In genomic region chr5:181261320-181262085, GRCh38 we compare ENCODE assay signal across 8 cellular contexts. TPM values are rescaled to one million over a fixed set of nuclear protein-coding genes. Genes with fewer than 3 reads are reported as not detected.
A peak's percentile ranks its signal among the peaks of the same experiment; 100 is the strongest.
DNase-seq lines count a peak whose midpoint lies in the region; ATAC-seq and TF ChIP-seq lines count a peak whose summit lies in the region.

No MANE protein-coding gene starts in this region.

- peaks cover 36 to 45% of the 10 kb centered on the region in 2 donors for H3K4me1 ChIP-seq in left lung

- peak in 1 of 2 donors; percentile 5 for TF ChIP-seq CTCF in left lung (IDR thresholded peaks at IDR 0.05)

- ATAC-seq in GM18868 (IDR thresholded peaks at IDR 0.05; ENCODE audit: unreplicated experiment) = peak; percentile 53
- peak; percentile 43 for ATAC-seq in HG03064 (IDR thresholded peaks at IDR 0.05; ENCODE audit: low read depth, unreplicated experiment)
- ATAC-seq in left lung = peak; percentile 74

- peaks cover 0 to 15% of the 10 kb centered on the region in 2 donors for H3K36me3 ChIP-seq in left lung

- DNase-seq in T-helper 2 cell (peak; percentile 56 to 88 (median 70)), cerebellum (ENCODE audit: low spot score) (peak; percentile 62), left lung (peak; percentile 83 to 91), NCI-H345 (lab: John Stamatoyannopoulos, UW) (no peak), SKM-1 treated with dmso at 0.1 percent for 144 hours (lab: John Stamatoyannopoulos, UW; ENCODE audit: unreplicated experiment) (no peak)
- peak; percentile 50 to 68 for DNase-seq in stimulated activated CD4-positive, alpha-beta T cell treated with anti-CD3 and anti-CD28 coated beads, Interleukin-4, amount 100 ng/mL, for 48 hours (ENCODE audit: low read depth in 2 of 2)

- H3K4me3 ChIP-seq in left lung = peak overlapping the region; percentile 85 to 86

- intact Hi-C loops in left lung (cut with DNase I) = no loop called here

- no peaks in the 10 kb centered on the region for H3K9me3 ChIP-seq in left lung

- H3K27ac ChIP-seq in left lung = peak overlapping the region; percentile 99 to 100

- no peaks in the 10 kb centered on the region for H3K27me3 ChIP-seq in left lung

RNA-seq across cellular contexts. Expression of gene TRIM52, which starts 0.6 kb away (rescaled TPM):
- total RNA-seq in cerebellum = 19.9 TPM
- 10 to 100 TPM; 12.4 to 12.9 TPM for total RNA-seq in left lung

RNA-seq across cellular contexts. Expression of gene RACK1, which starts 17.8 kb away (rescaled TPM):
- total RNA-seq in cerebellum (2,116 TPM), left lung (1,000 to 10,000 TPM; 1,244 to 1,308 TPM)

RNA-seq across cellular contexts. Expression of gene TRIM41, which starts 38.4 kb away (rescaled TPM):
- total RNA-seq in cerebellum (13.5 TPM), left lung (10 to 100 TPM; 24.2 to 24.5 TPM)

RNA-seq across cellular contexts. Expression of gene TRIM7, which starts 56.5 kb away (rescaled TPM):
- total RNA-seq in cerebellum = 3.0 TPM
- 1 to 10 TPM; 4.3 to 5.7 TPM for total RNA-seq in left lung

Comparison
In these comparisons a context has a peak if more than half of its experiments do, and no peak if none do; other contexts are left out.
1. DNase-seq: peak in T-helper 2 cell (5 of 5), cerebellum (single experiment), left lung (2 of 2) and stimulated activated CD4-positive, alpha-beta T cell treated with anti-CD3 and anti-CD28 coated beads, Interleukin-4, amount 100 ng/mL, for 48 hours (2 of 2); none in NCI-H345 (single experiment) and SKM-1 treated with dmso at 0.1 percent for 144 hours (single experiment).
2. Peak in every context shown above with its lines, with median percentiles within 50 percentile points of each other: ATAC-seq.